11 cellular contexts compared by ENCODE assay signal in the genomic region with DNA sequence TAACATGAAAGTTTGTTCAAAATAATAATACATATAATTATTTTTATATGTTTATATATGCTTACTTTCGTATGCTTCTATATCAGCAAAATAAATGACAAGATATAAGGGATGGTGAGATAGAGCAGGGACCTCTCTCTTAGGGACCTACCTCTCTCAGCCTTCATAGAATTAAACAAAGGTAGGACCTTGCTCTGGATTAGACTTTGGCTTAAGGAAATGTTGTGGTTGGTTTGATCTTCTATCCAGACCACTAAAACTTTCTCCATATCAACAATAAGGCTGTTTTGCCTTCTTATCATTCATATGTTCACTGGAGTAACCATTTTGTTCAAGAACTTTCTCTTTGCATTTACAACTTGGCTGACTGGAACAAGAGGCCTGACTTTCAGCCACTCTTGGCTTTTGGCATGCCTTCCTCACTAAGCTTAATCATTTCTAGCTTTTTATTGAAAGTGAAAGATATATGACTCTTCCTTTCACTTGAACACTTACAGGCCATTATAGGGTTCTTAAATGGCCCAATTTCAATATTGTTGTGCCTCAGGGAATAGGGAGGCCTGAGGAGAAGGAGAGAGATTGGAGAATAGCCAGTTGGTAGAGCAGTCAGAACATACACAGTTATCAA. TPM values are rescaled to one million over a fixed set of nuclear protein-coding genes. Genes with fewer than 3 reads are reported as not detected.
A peak's percentile ranks its signal among the peaks of the same experiment; 100 is the strongest.
DNase-seq lines count a peak whose midpoint lies in the region; ATAC-seq and TF ChIP-seq lines count a peak whose summit lies in the region.
"Had no signal": no experiment of that assay in that cellular context is flagged by ENCODE, and none has a peak within 500 bp of the region (broad histone marks: within the 10 kb centered on the region; RNA-seq: fewer than 3 reads in every experiment).

No MANE protein-coding gene starts in this region.

- peak overlapping the region; percentile 52 for H3K27ac Mint-ChIP-seq in activated CD4-positive, alpha-beta T cell treated with anti-CD3 and anti-CD28 coated beads for 36 hours
- no peak overlapping the region for H3K27ac Mint-ChIP-seq in activated CD4-positive, alpha-beta T cell treated with anti-CD3 and anti-CD28 coated beads, Interleukin-2, amount 10 ng/mL, durations not matched to agents 7 days and 5 days
- H3K27ac Mint-ChIP-seq: natural killer cell treated with Interleukin-12 subunit alpha and Interleukin-12 subunit beta and Interleukin-15 and Interleukin-18, amount 100 ng/mL, for 72 hours had no signal

- no peak overlapping the region for H3K4me3 Mint-ChIP-seq in activated CD4-positive, alpha-beta T cell treated with anti-CD3 and anti-CD28 coated beads for 36 hours
- no peak overlapping the region for H3K4me3 Mint-ChIP-seq in activated CD4-positive, alpha-beta T cell treated with anti-CD3 and anti-CD28 coated beads, Interleukin-2, amount 10 ng/mL, durations not matched to agents 7 days and 5 days
- H3K4me3 Mint-ChIP-seq: natural killer cell treated with Interleukin-12 subunit alpha and Interleukin-12 subunit beta and Interleukin-15 and Interleukin-18, amount 100 ng/mL, for 72 hours had no signal

- peak; percentile 85 for ATAC-seq in activated CD4-positive, alpha-beta T cell treated with anti-CD3 and anti-CD28 coated beads for 36 hours
- ATAC-seq in GM21717 (IDR thresholded peaks at IDR 0.05; ENCODE audit: unreplicated experiment), result peak; percentile 73
- ATAC-seq in HG03280 (IDR thresholded peaks at IDR 0.05; ENCODE audit: unreplicated experiment), result peak; percentile 78
- ATAC-seq in mucosa of descending colon, result peak; percentile 80

- H3K4me1 Mint-ChIP-seq in activated CD4-positive, alpha-beta T cell treated with anti-CD3 and anti-CD28 coated beads for 36 hours, result peaks cover 25% of the 10 kb centered on the region
- H3K4me1 Mint-ChIP-seq in activated CD4-positive, alpha-beta T cell treated with anti-CD3 and anti-CD28 coated beads, Interleukin-2, amount 10 ng/mL, durations not matched to agents 7 days and 5 days, result peaks cover 16% of the 10 kb centered on the region

- DNase-seq in activated CD4-positive, alpha-beta T cell treated with anti-CD3 and anti-CD28 coated beads for 36 hours, result peak; percentile 36
- DNase-seq in activated CD4-positive, alpha-beta T cell treated with anti-CD3 and anti-CD28 coated beads, Interleukin-2, amount 10 ng/mL, durations not matched to agents 7 days and 5 days, result no peak
- DNase-seq in mucosa of descending colon, result no peak
- DNase-seq in NCI-H2107 treated with DMSO at 0.1 percent for 48 hours (lab: John Stamatoyannopoulos, UW; ENCODE audit: unreplicated experiment), result no peak
- DNase-seq in AG08395 (ENCODE audit: low spot score), result no peak
- no peak for DNase-seq in foreskin melanocyte
- DNase-seq: activated CD4-positive, alpha-beta T cell treated with anti-CD3 and anti-CD28 coated beads, Interleukin-2, amount 50 U/mL, for 1 hour had no signal

- H3K4me1 ChIP-seq in mucosa of descending colon (ENCODE audit: low read depth), result peaks cover 16% of the 10 kb centered on the region

- intact Hi-C loops in activated CD4-positive, alpha-beta T cell treated with anti-CD3 and anti-CD28 coated beads for 36 hours (cut with DNase I, micrococcal nuclease), result loop anchor here in 1 of 2 experiments (2.0 kb wide), 1 partner anchor 33 kb away; no protein-coding TSS in a partner anchor
- intact Hi-C loops in mucosa of descending colon (cut with DNase I, micrococcal nuclease), result no loop called here

- POLR2A ChIA-PET in activated CD4-positive, alpha-beta T cell treated with anti-CD3 and anti-CD28 coated beads for 36 hours (lab: Charles Lee), result interaction anchor here (0.5 kb wide), 1 partner anchor 1567 kb away, joined by 3 read pairs; no protein-coding TSS in a partner anchor
- POLR2A ChIA-PET in activated CD4-positive, alpha-beta T cell treated with anti-CD3 and anti-CD28 coated beads, Interleukin-2, amount 10 ng/mL, durations not matched to agents 7 days and 5 days (lab: Charles Lee), result no interaction called here

- H3K27me3 Mint-ChIP-seq in activated CD4-positive, alpha-beta T cell treated with anti-CD3 and anti-CD28 coated beads for 36 hours, result peaks cover 2% of the 10 kb centered on the region
- peaks cover 3% of the 10 kb centered on the region for H3K27me3 Mint-ChIP-seq in activated CD4-positive, alpha-beta T cell treated with anti-CD3 and anti-CD28 coated beads, Interleukin-2, amount 10 ng/mL, durations not matched to agents 7 days and 5 days
- H3K27me3 Mint-ChIP-seq: natural killer cell treated with Interleukin-12 subunit alpha and Interleukin-12 subunit beta and Interleukin-15 and Interleukin-18, amount 100 ng/mL, for 72 hours had no signal

- CTCF ChIA-PET in activated CD4-positive, alpha-beta T cell treated with anti-CD3 and anti-CD28 coated beads for 36 hours (lab: Charles Lee), result no interaction called here
- CTCF ChIA-PET in activated CD4-positive, alpha-beta T cell treated with anti-CD3 and anti-CD28 coated beads, Interleukin-2, amount 10 ng/mL, durations not matched to agents 7 days and 5 days (lab: Charles Lee), result no interaction called here

- no peak for TF ChIP-seq CTCF in mucosa of descending colon (IDR thresholded peaks at IDR 0.05)

- H3K9me3 ChIP-seq in mucosa of descending colon, result no peaks in the 10 kb centered on the region

- H3K4me3 ChIP-seq in mucosa of descending colon, result no peak overlapping the region
- H3K4me3 ChIP-seq: hepatocyte had no signal

- H3K9me3 Mint-ChIP-seq in activated CD4-positive, alpha-beta T cell treated with anti-CD3 and anti-CD28 coated beads for 36 hours (ENCODE audit: low read depth), result no peaks in the 10 kb centered on the region
- H3K9me3 Mint-ChIP-seq in activated CD4-positive, alpha-beta T cell treated with anti-CD3 and anti-CD28 coated beads, Interleukin-2, amount 10 ng/mL, durations not matched to agents 7 days and 5 days, result peaks cover 2% of the 10 kb centered on the region
- H3K9me3 Mint-ChIP-seq: natural killer cell treated with Interleukin-12 subunit alpha and Interleukin-12 subunit beta and Interleukin-15 and Interleukin-18, amount 100 ng/mL, for 72 hours had no signal

- H3K36me3 Mint-ChIP-seq in activated CD4-positive, alpha-beta T cell treated with anti-CD3 and anti-CD28 coated beads for 36 hours (ENCODE audit: low read depth), result no peaks in the 10 kb centered on the region
- H3K36me3 Mint-ChIP-seq in activated CD4-positive, alpha-beta T cell treated with anti-CD3 and anti-CD28 coated beads, Interleukin-2, amount 10 ng/mL, durations not matched to agents 7 days and 5 days (ENCODE audit: low read depth), result no peaks in the 10 kb centered on the region
- H3K36me3 Mint-ChIP-seq: natural killer cell treated with Interleukin-12 subunit alpha and Interleukin-12 subunit beta and Interleukin-15 and Interleukin-18, amount 100 ng/mL, for 72 hours had no signal

- H3K36me3 ChIP-seq in mucosa of descending colon (ENCODE audit: low read depth), result no peaks in the 10 kb centered on the region

RNA-seq across cellular contexts. Expression of gene FRRS1, which starts 14.4 kb away (rescaled TPM):
- 1 to 10 TPM; 2.0 to 2.9 TPM for total RNA-seq in activated CD4-positive, alpha-beta T cell treated with anti-CD3 and anti-CD28 coated beads for 36 hours
- total RNA-seq in activated CD4-positive, alpha-beta T cell treated with anti-CD3 and anti-CD28 coated beads, Interleukin-2, amount 10 ng/mL, durations not matched to agents 7 days and 5 days, result 1 to 10 TPM; 1.7 to 2.1 TPM
- 10 to 100 TPM in 2 of 3 donors, 1 to 10 TPM in 1; 8.4 to 38.0 (median 17.6) TPM for total RNA-seq in mucosa of descending colon
